ENCODE assay signal across 1 cellular context in genomic region chr10:47318706-47319105, GRCh38.
TF ChIP-seq lines count a peak whose summit lies in the region.

No MANE protein-coding gene starts in this region.

TF ChIP-seq in K562, 482 proteins besides CTCF, POLR2A, EP300 and RAD21:
- TF ChIP-seq TFAP4 (CRISPR knock-in tag; IDR thresholded peaks at IDR 0.05; ENCODE audit: borderline replicate concordance) (no peak), MIER1 (IDR thresholded peaks at IDR 0.05; ENCODE audit: low read depth) (no peak), TRIM25 (IDR thresholded peaks at IDR 0.05; ENCODE audit: borderline replicate concordance) (no peak), POLR2AphosphoS5 (IDR thresholded peaks at IDR 0.05; ENCODE audit: control insufficient read depth, insufficient read depth, low read depth, low read length) (no peak), ATF6 (CRISPR knock-in tag; IDR thresholded peaks at IDR 0.05) (no peak), ZNF384 (IDR thresholded peaks at IDR 0.05; ENCODE audit: low read depth, low read length) (peak; percentile 42; the same call in 1 of the 2 replicates), PATZ1 (CRISPR knock-in tag; IDR thresholded peaks at IDR 0.05; ENCODE audit: borderline replicate concordance) (no peak), MBD2 (IDR thresholded peaks at IDR 0.05; ENCODE audit: borderline replicate concordance, low read depth) (0 out of 2 replicates have a peak, but pooled peaks have one; percentile 21), CTBP1 (IDR thresholded peaks at IDR 0.05; ENCODE audit: borderline replicate concordance) (no peak; the same call in 1 of the 2 replicates), CCNT2 (IDR thresholded peaks at IDR 0.05; ENCODE audit: borderline replicate concordance, extremely low read depth, insufficient read length, low read depth, low read length) (no peak), PRDM10 (IDR thresholded peaks at IDR 0.05; ENCODE audit: partially characterized antibody) (peak; percentile 59), RBM25 (IDR thresholded peaks at IDR 0.05; ENCODE audit: low read depth, low read length, severe bottlenecking) (peak; percentile 37), RHOXF2B (CRISPR knock-in tag; conservative IDR thresholded peaks at IDR 0.05) (no peak), MCM7 (IDR thresholded peaks at IDR 0.05) (no peak), ATF3 (IDR thresholded peaks at IDR 0.05) (no peak), ATF3 (CRISPR knock-in tag; conservative IDR thresholded peaks at IDR 0.05) (no peak), MCM2 (IDR thresholded peaks at IDR 0.05; ENCODE audit: low read depth) (no peak), ASH1L (IDR thresholded peaks at IDR 0.05; ENCODE audit: borderline replicate concordance, low read depth, partially characterized antibody) (peak; percentile 71), ZBTB43 (CRISPR knock-in tag; IDR thresholded peaks at IDR 0.05) (no peak), CC2D1A (IDR thresholded peaks at IDR 0.05) (peak; percentile 20; the same call in 1 of the 2 replicates), SMAD3 (CRISPR knock-in tag; conservative IDR thresholded peaks at IDR 0.05) (no peak), NFYB (IDR thresholded peaks at IDR 0.05; ENCODE audit: extremely low read depth, insufficient read length) (peak; percentile 90), VEZF1 (CRISPR knock-in tag; IDR thresholded peaks at IDR 0.05) (no peak), FOXM1 (IDR thresholded peaks at IDR 0.05; ENCODE audit: low read depth) (0 out of 2 replicates have a peak, but pooled peaks have one; percentile 19), FOXM1 (CRISPR knock-in tag; IDR thresholded peaks at IDR 0.05; ENCODE audit: low read depth) (no peak), NR1H2 (CRISPR knock-in tag; IDR thresholded peaks at IDR 0.05) (no peak), MLLT1 (IDR thresholded peaks at IDR 0.05) (no peak), PRMT5 (CRISPR knock-in tag; IDR thresholded peaks at IDR 0.05) (no peak), TEAD1 (CRISPR knock-in tag; IDR thresholded peaks at IDR 0.05) (no peak), MTA1 (IDR thresholded peaks at IDR 0.05; ENCODE audit: borderline replicate concordance) (no peak), JUNB (CRISPR knock-in tag; conservative IDR thresholded peaks at IDR 0.05) (no peak), FOS (IDR thresholded peaks at IDR 0.05; ENCODE audit: extremely low read depth, insufficient read length) (peak; percentile 74), ZNF586 (CRISPR knock-in tag; conservative IDR thresholded peaks at IDR 0.05) (no peak), PHF8 (IDR thresholded peaks at IDR 0.05; ENCODE audit: borderline replicate concordance, low read length) (no peak), PHB2 (IDR thresholded peaks at IDR 0.05; ENCODE audit: low read depth) (no peak), UBTF (IDR thresholded peaks at IDR 0.05; ENCODE audit: borderline replicate concordance in 1 of 2, low read depth in 2 of 2, low read length in 2 of 2) (no peak), ZNF589 (CRISPR knock-in tag; IDR thresholded peaks at IDR 0.05; ENCODE audit: low read depth) (no peak), SOX6 (IDR thresholded peaks at IDR 0.05) (no peak)
